ENCODE assay signal across 11 cellular contexts in the genomic region with DNA sequence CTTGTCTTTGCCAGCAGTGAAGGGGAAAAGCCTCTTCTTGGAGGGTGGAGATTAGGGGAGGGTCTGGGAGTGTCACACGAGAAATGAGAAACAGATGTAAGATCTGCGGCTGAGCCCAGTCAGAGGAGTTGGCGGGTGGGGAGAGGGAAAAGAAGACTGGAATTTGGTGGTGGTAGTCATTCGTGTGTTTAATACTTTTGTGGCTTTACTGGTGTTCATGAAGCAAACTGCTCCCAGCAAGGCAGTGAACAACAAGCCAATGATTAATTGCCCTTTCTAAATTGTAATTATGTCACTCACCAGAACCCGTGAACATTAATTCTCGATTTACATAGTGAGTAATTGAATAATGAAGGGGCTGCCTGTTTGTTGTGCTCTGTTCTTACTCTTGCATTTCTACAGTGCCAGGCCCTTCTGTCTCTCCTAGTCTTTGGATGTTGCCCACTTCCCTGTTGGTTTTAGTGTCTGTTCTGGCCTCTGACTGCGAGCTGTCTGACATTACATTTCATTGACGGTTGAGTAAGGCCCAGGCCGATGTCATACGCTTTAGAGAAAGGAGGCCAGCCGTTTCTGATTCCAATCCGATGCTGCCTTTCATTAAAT.
DNase-seq lines count a peak whose midpoint lies in the region; ATAC-seq and TF ChIP-seq lines count a peak whose summit lies in the region.
"Had no signal": no experiment of that assay in that cellular context is flagged by ENCODE, and none has a peak within 500 bp of the region (broad histone marks: within the 10 kb centered on the region; RNA-seq: fewer than 3 reads in every experiment).

No MANE protein-coding gene starts in this region.

- H3K4me3 ChIP-seq in AG04449 (ENCODE audit: low read depth, low read length) (peak overlapping the region; percentile 21), epithelial cell of esophagus (ENCODE audit: low read length) (no peak overlapping the region)

- H3K27ac Mint-ChIP-seq in stimulated activated naive CD8-positive, alpha-beta T cell treated with anti-CD3 and anti-CD28 coated beads, Interleukin-15, amount 100 ng/mL, for 72 hours = peak overlapping the region in 1 of 2 donors; percentile 35
- H3K27ac Mint-ChIP-seq: CD4-positive, alpha-beta memory T cell; T-helper 2 cell treated with Interferon-gamma antibody and Interleukin-4, amounts not matched to agents 5 μg/mL and 100 μg/mL, for 36 hours had no signal

- H3K4me1 Mint-ChIP-seq in stimulated activated naive CD8-positive, alpha-beta T cell treated with anti-CD3 and anti-CD28 coated beads, Interleukin-15, amount 100 ng/mL, for 72 hours = peaks cover 16% of the 10 kb centered on the region

- TF ChIP-seq CTCF in AG04449 (IDR thresholded peaks at IDR 0.05; ENCODE audit: insufficient read depth, low read length, missing control alignments) = no peak
- no peak for TF ChIP-seq CTCF in epithelial cell of esophagus (IDR thresholded peaks at IDR 0.05; ENCODE audit: insufficient read depth, low read depth, low read length, missing control alignments)

- no peaks in the 10 kb centered on the region for H3K27me3 Mint-ChIP-seq in stimulated activated naive CD8-positive, alpha-beta T cell treated with anti-CD3 and anti-CD28 coated beads, Interleukin-15, amount 100 ng/mL, for 72 hours
- H3K27me3 Mint-ChIP-seq: CD4-positive, alpha-beta memory T cell had no signal

- CTCF ChIA-PET in AG04449 (lab: Yijun Ruan, JAX) = interaction anchor here (2.0 kb wide), 1 partner anchor 200 kb away, joined by 7 read pairs; a partner anchor contains a TSS

- peaks cover 0 to 6% of the 10 kb centered on the region in 2 donors for H3K9me3 Mint-ChIP-seq in stimulated activated naive CD8-positive, alpha-beta T cell treated with anti-CD3 and anti-CD28 coated beads, Interleukin-15, amount 100 ng/mL, for 72 hours
- H3K9me3 Mint-ChIP-seq: T-helper 2 cell treated with Interferon-gamma antibody and Interleukin-4, amounts not matched to agents 5 μg/mL and 100 μg/mL, for 36 hours had no signal

- DNase-seq in AG04449 (ENCODE audit: low read depth, low spot score) = peak; percentile 78
- peak; percentile 87 for DNase-seq in epithelial cell of esophagus (ENCODE audit: low read depth)
- peak; percentile 14 for DNase-seq in medulla oblongata (ENCODE audit: extremely low spot score)
- no peak for DNase-seq in stimulated activated naive CD8-positive, alpha-beta T cell treated with anti-CD3 and anti-CD28 coated beads, Interleukin-15, amount 100 ng/mL, for 72 hours
- no peak for DNase-seq in SHP77 treated with DMSO at 0.1 percent for 48 hours (lab: John Stamatoyannopoulos, UW)
- DNase-seq: activated gamma-delta T cell treated with Interleukin-2 at 50 U/mL for 16 hours; CD4-positive, alpha-beta memory T cell had no signal

- no peak for TF ChIP-seq RAD21 in Ishikawa (IDR thresholded peaks at IDR 0.05; ENCODE audit: low read depth)

- TF ChIP-seq EP300 in Ishikawa (IDR thresholded peaks at IDR 0.05; ENCODE audit: borderline replicate concordance) = 0 out of 2 replicates have a peak, but pooled peaks have one; percentile 6

- ATAC-seq in HG03280 (IDR thresholded peaks at IDR 0.05; ENCODE audit: unreplicated experiment) (no peak), GM18502 (IDR thresholded peaks at IDR 0.05; ENCODE audit: poor library complexity, unreplicated experiment) (no peak)
- ATAC-seq in stimulated activated naive CD8-positive, alpha-beta T cell treated with anti-CD3 and anti-CD28 coated beads, Interleukin-15, amount 100 ng/mL, for 72 hours = no peak

- POLR2A ChIA-PET in AG04449 (lab: Yijun Ruan, JAX) = interaction anchor here (0.8 to 1.8 kb wide), 3 partner anchors 28 to 115 kb away, joined by 3 to 7 read pairs (median 4); no protein-coding TSS in a partner anchor

- no peak overlapping the region for H3K4me3 Mint-ChIP-seq in stimulated activated naive CD8-positive, alpha-beta T cell treated with anti-CD3 and anti-CD28 coated beads, Interleukin-15, amount 100 ng/mL, for 72 hours
- H3K4me3 Mint-ChIP-seq: CD4-positive, alpha-beta memory T cell; T-helper 2 cell treated with Interferon-gamma antibody and Interleukin-4, amounts not matched to agents 5 μg/mL and 100 μg/mL, for 36 hours had no signal

TF ChIP-seq in Ishikawa, 13 proteins besides CTCF, POLR2A, EP300 and RAD21:
- TF ChIP-seq ZBTB7A (IDR thresholded peaks at IDR 0.05; ENCODE audit: low read depth) = no peak
- TF ChIP-seq TAF1 (IDR thresholded peaks at IDR 0.05; ENCODE audit: low read depth) = no peak
- TF ChIP-seq, protein P1, sequence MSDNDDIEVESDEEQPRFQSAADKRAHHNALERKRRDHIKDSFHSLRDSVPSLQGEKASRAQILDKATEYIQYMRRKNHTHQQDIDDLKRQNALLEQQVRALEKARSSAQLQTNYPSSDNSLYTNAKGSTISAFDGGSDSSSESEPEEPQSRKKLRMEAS (IDR thresholded peaks at IDR 0.05) = no peak
- TF ChIP-seq TEAD4 (IDR thresholded peaks at IDR 0.05) = no peak
- TF ChIP-seq, protein P2, sequence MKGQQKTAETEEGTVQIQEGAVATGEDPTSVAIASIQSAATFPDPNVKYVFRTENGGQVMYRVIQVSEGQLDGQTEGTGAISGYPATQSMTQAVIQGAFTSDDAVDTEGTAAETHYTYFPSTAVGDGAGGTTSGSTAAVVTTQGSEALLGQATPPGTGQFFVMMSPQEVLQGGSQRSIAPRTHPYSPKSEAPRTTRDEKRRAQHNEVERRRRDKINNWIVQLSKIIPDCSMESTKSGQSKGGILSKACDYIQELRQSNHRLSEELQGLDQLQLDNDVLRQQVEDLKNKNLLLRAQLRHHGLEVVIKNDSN (IDR thresholded peaks at IDR 0.05) = no peak
- no peak for TF ChIP-seq NFIC (IDR thresholded peaks at IDR 0.05)
- TF ChIP-seq, protein P3, sequence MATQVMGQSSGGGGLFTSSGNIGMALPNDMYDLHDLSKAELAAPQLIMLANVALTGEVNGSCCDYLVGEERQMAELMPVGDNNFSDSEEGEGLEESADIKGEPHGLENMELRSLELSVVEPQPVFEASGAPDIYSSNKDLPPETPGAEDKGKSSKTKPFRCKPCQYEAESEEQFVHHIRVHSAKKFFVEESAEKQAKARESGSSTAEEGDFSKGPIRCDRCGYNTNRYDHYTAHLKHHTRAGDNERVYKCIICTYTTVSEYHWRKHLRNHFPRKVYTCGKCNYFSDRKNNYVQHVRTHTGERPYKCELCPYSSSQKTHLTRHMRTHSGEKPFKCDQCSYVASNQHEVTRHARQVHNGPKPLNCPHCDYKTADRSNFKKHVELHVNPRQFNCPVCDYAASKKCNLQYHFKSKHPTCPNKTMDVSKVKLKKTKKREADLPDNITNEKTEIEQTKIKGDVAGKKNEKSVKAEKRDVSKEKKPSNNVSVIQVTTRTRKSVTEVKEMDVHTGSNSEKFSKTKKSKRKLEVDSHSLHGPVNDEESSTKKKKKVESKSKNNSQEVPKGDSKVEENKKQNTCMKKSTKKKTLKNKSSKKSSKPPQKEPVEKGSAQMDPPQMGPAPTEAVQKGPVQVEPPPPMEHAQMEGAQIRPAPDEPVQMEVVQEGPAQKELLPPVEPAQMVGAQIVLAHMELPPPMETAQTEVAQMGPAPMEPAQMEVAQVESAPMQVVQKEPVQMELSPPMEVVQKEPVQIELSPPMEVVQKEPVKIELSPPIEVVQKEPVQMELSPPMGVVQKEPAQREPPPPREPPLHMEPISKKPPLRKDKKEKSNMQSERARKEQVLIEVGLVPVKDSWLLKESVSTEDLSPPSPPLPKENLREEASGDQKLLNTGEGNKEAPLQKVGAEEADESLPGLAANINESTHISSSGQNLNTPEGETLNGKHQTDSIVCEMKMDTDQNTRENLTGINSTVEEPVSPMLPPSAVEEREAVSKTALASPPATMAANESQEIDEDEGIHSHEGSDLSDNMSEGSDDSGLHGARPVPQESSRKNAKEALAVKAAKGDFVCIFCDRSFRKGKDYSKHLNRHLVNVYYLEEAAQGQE (IDR thresholded peaks at IDR 0.05; ENCODE audit: low read depth) = no peak
- TF ChIP-seq FOXM1 (IDR thresholded peaks at IDR 0.05; ENCODE audit: borderline replicate concordance, low read depth) = no peak
- no peak for TF ChIP-seq EGR1 (IDR thresholded peaks at IDR 0.05)
- no peak for TF ChIP-seq YY1 (IDR thresholded peaks at IDR 0.05; ENCODE audit: low read depth)
- TF ChIP-seq CEBPB (IDR thresholded peaks at IDR 0.05) = no peak
- no peak for TF ChIP-seq TCF12 (IDR thresholded peaks at IDR 0.05; ENCODE audit: low read depth)
- TF ChIP-seq CREB1 (IDR thresholded peaks at IDR 0.05; ENCODE audit: low read depth) = no peak

Comparison
In these comparisons a context has a peak if more than half of its experiments do, and no peak if none do; other contexts are left out.
1. DNase-seq: peak in AG04449 (single experiment), epithelial cell of esophagus (single experiment) and medulla oblongata (single experiment); none in stimulated activated naive CD8-positive, alpha-beta T cell treated with anti-CD3 and anti-CD28 coated beads, Interleukin-15, amount 100 ng/mL, for 72 hours (0 of 2) and SHP77 treated with DMSO at 0.1 percent for 48 hours (single experiment).